Comparison of ENCODE assay signal across 26 cellular contexts in the genomic region with DNA sequence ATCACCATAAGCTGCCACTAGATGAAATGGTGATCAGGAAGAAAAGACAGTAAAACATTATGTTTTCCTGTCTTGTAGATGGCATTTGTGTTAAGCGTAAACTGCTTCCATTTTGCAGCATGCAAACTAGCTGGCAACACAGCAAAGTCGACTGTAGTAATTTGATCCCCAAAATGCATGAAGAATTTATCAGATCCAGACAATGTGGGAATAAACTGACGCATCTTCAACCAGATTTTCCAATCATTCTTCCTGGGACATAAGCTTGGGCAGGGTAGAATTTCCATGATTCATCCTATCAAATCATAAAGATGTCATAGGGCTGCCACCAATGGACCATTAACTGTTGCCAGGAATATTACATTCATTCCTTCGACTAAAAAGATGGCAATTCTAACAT.
"Had no signal": no experiment of that assay in that cellular context is flagged by ENCODE, and none has a peak within 500 bp of the region (broad histone marks: within the 10 kb centered on the region; RNA-seq: fewer than 3 reads in every experiment).

No MANE protein-coding gene starts in this region.

- H3K4me3 Mint-ChIP-seq: endodermal cell; memory B cell; natural killer cell treated with Interleukin-12 subunit alpha and Interleukin-12 subunit beta and Interleukin-15 and Interleukin-18, amount 100 ng/mL, for 72 hours; neural progenitor cell; stimulated activated effector memory CD8-positive, alpha-beta T cell treated with anti-CD3 and anti-CD28 coated beads, Interleukin-12 subunit alpha, Interleukin-12 subunit beta, amount 100 ng/mL, for 72 hours had no signal

- H3K27me3 Mint-ChIP-seq: progenitor cell of endocrine pancreas had no signal

- DNase-seq: effector CD4-positive, alpha-beta T cell; endodermal cell; erythroblast; foreskin keratinocyte; kidney; left cardiac atrium; left ventricle myocardium inferior; lower lobe of right lung; midbrain; nucleus accumbens; ovary; right cardiac atrium; stimulated activated CD4-positive, alpha-beta T cell treated with anti-CD3 and anti-CD28 coated beads, Interleukin-4, amount 100 ng/mL, for 1 hour; stimulated activated CD8-positive, alpha-beta memory T cell treated with anti-CD3 and anti-CD28 coated beads, Interleukin-4, amount 100 ng/mL, for 48 hours; stimulated activated naive CD8-positive, alpha-beta T cell treated with anti-CD3 and anti-CD28 coated beads, Interleukin-15, Interleukin-2, amounts not matched to agents 100 U/mL and 50 U/mL, for 24 hours; thyroid gland; upper lobe of left lung had no signal

- H3K9me3 Mint-ChIP-seq: stimulated activated effector memory CD8-positive, alpha-beta T cell treated with anti-CD3 and anti-CD28 coated beads, Interleukin-12 subunit alpha, Interleukin-12 subunit beta, amount 100 ng/mL, for 72 hours had no signal

- H3K4me1 Mint-ChIP-seq: memory B cell; stimulated activated effector memory CD8-positive, alpha-beta T cell treated with anti-CD3 and anti-CD28 coated beads, Interleukin-12 subunit alpha, Interleukin-12 subunit beta, amount 100 ng/mL, for 72 hours had no signal

- ATAC-seq: foreskin keratinocyte; left cardiac atrium; lower lobe of right lung; natural killer cell treated with Interleukin-12 subunit alpha and Interleukin-12 subunit beta and Interleukin-15 and Interleukin-18, amount 100 ng/mL, for 72 hours; right cardiac atrium; stimulated activated effector memory CD8-positive, alpha-beta T cell treated with anti-CD3 and anti-CD28 coated beads, Interleukin-12 subunit alpha, Interleukin-12 subunit beta, amount 100 ng/mL, for 72 hours; stimulated activated naive CD8-positive, alpha-beta T cell treated with anti-CD3 and anti-CD28 coated beads, Interleukin-15, Interleukin-2, amounts not matched to agents 100 U/mL and 50 U/mL, for 24 hours had no signal

- H3K4me3 ChIP-seq: coronary artery, left ventricle myocardium inferior, lower lobe of right lung, neural progenitor cell, ovary, smooth muscle cell, suprapubic skin, thyroid gland, upper lobe of left lung, vagina had no signal

- H3K27ac Mint-ChIP-seq: endodermal cell; memory B cell; natural killer cell treated with Interleukin-12 subunit alpha and Interleukin-12 subunit beta and Interleukin-15 and Interleukin-18, amount 100 ng/mL, for 72 hours; progenitor cell of endocrine pancreas; stimulated activated effector memory CD8-positive, alpha-beta T cell treated with anti-CD3 and anti-CD28 coated beads, Interleukin-12 subunit alpha, Interleukin-12 subunit beta, amount 100 ng/mL, for 72 hours had no signal

- H3K36me3 Mint-ChIP-seq: memory B cell; natural killer cell treated with Interleukin-12 subunit alpha and Interleukin-12 subunit beta and Interleukin-15 and Interleukin-18, amount 100 ng/mL, for 72 hours; stimulated activated effector memory CD8-positive, alpha-beta T cell treated with anti-CD3 and anti-CD28 coated beads, Interleukin-12 subunit alpha, Interleukin-12 subunit beta, amount 100 ng/mL, for 72 hours had no signal
